Comparison of ENCODE assay signal across 18 cellular contexts in the genomic region with DNA sequence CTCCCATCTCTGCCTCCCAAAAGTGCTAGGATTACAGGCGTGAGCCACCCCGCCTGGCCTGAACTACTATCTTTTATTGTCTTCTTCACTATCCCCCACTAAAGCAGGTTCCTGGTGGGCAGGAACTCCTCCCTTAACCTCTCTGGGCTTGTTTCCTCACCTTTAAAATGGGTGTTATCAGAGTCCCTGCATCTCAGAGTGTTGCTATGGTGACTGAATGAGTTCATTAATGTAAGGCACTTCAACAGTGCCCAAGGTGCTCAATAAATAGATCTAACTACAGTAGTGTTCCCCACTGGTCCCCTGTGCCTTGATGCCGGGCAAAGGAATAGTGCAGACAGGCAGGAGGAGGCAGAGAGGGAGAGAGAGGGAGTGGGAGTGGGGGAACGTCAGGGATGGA. TPM values are rescaled to one million over a fixed set of nuclear protein-coding genes. Genes with fewer than 3 reads are reported as not detected.
DNase-seq lines count a peak whose midpoint lies in the region; ATAC-seq lines count a peak whose summit lies in the region.
"Had no signal": no experiment of that assay in that cellular context is flagged by ENCODE, and none has a peak within 500 bp of the region (broad histone marks: within the 10 kb centered on the region; RNA-seq: fewer than 3 reads in every experiment).

No MANE protein-coding gene starts in this region.

- H3K36me3 ChIP-seq in endocrine pancreas (ENCODE audit: control insufficient read depth, insufficient read depth, low read length): no peaks in the 10 kb centered on the region
- H3K36me3 ChIP-seq: right lobe of liver had no signal

- no peaks in the 10 kb centered on the region for H3K27me3 ChIP-seq in endocrine pancreas (ENCODE audit: control insufficient read depth, insufficient read depth, low read length)
- H3K27me3 ChIP-seq: hepatocyte, right lobe of liver had no signal

- no peak overlapping the region for H3K4me3 Mint-ChIP-seq in activated naive CD4-positive, alpha-beta T cell treated with anti-CD3 and anti-CD28 coated beads for 36 hours
- H3K4me3 Mint-ChIP-seq in T-helper 2 cell treated with Interferon-gamma antibody and Interleukin-4, amounts not matched to agents 5 μg/mL and 100 μg/mL, for 36 hours: peak overlapping the region; percentile 54
- H3K4me3 Mint-ChIP-seq in stimulated activated naive B cell treated with anti-CD40 and anti-IgM and Interleukin-4, amounts not matched to agents 10 μg/mL and 1 μg/mL and 100 μg/mL, for 72 hours: peak overlapping the region in 1 of 2 donors; percentile 21

- H3K27ac Mint-ChIP-seq in activated naive CD4-positive, alpha-beta T cell treated with anti-CD3 and anti-CD28 coated beads for 36 hours: peak overlapping the region; percentile 33
- peak overlapping the region; percentile 90 for H3K27ac Mint-ChIP-seq in T-helper 2 cell treated with Interferon-gamma antibody and Interleukin-4, amounts not matched to agents 5 μg/mL and 100 μg/mL, for 36 hours
- peak overlapping the region; percentile 70 for H3K27ac Mint-ChIP-seq in stimulated activated naive B cell treated with anti-CD40 and anti-IgM and Interleukin-4, amounts not matched to agents 10 μg/mL and 1 μg/mL and 100 μg/mL, for 72 hours

- no peaks in the 10 kb centered on the region for H3K4me1 ChIP-seq in endocrine pancreas (ENCODE audit: control insufficient read depth, insufficient read depth, low read length)

- no peak for ATAC-seq in stimulated activated naive B cell treated with anti-CD40 and anti-IgM and Interleukin-4, amounts not matched to agents 10 μg/mL and 1 μg/mL and 100 μg/mL, for 72 hours (replicated peaks)
- no peak for ATAC-seq in HG03108 (IDR thresholded peaks at IDR 0.05; ENCODE audit: unreplicated experiment)
- ATAC-seq: right lobe of liver had no signal

- no peaks in the 10 kb centered on the region for H3K9me3 ChIP-seq in endocrine pancreas (ENCODE audit: control insufficient read depth, low read length)
- H3K9me3 ChIP-seq: right lobe of liver had no signal

- H3K36me3 Mint-ChIP-seq in activated naive CD4-positive, alpha-beta T cell treated with anti-CD3 and anti-CD28 coated beads for 36 hours (ENCODE audit: low read depth): peaks cover 40% of the 10 kb centered on the region
- peaks cover 57% of the 10 kb centered on the region for H3K36me3 Mint-ChIP-seq in T-helper 2 cell treated with Interferon-gamma antibody and Interleukin-4, amounts not matched to agents 5 μg/mL and 100 μg/mL, for 36 hours (ENCODE audit: low read depth)
- peaks cover 37 to 61% of the 10 kb centered on the region in 2 donors for H3K36me3 Mint-ChIP-seq in stimulated activated naive B cell treated with anti-CD40 and anti-IgM and Interleukin-4, amounts not matched to agents 10 μg/mL and 1 μg/mL and 100 μg/mL, for 72 hours

- no peaks in the 10 kb centered on the region for H3K27me3 Mint-ChIP-seq in activated naive CD4-positive, alpha-beta T cell treated with anti-CD3 and anti-CD28 coated beads for 36 hours (ENCODE audit: low read depth)
- no peaks in the 10 kb centered on the region for H3K27me3 Mint-ChIP-seq in T-helper 2 cell treated with Interferon-gamma antibody and Interleukin-4, amounts not matched to agents 5 μg/mL and 100 μg/mL, for 36 hours (ENCODE audit: low read depth)
- no peaks in the 10 kb centered on the region for H3K27me3 Mint-ChIP-seq in stimulated activated naive B cell treated with anti-CD40 and anti-IgM and Interleukin-4, amounts not matched to agents 10 μg/mL and 1 μg/mL and 100 μg/mL, for 72 hours

- H3K4me3 ChIP-seq in endocrine pancreas (ENCODE audit: control insufficient read depth, insufficient read depth, low read length): no peak overlapping the region
- H3K4me3 ChIP-seq: hepatocyte, right lobe of liver had no signal

- H3K9me3 Mint-ChIP-seq in activated naive CD4-positive, alpha-beta T cell treated with anti-CD3 and anti-CD28 coated beads for 36 hours: no peaks in the 10 kb centered on the region
- no peaks in the 10 kb centered on the region for H3K9me3 Mint-ChIP-seq in T-helper 2 cell treated with Interferon-gamma antibody and Interleukin-4, amounts not matched to agents 5 μg/mL and 100 μg/mL, for 36 hours
- no peaks in the 10 kb centered on the region for H3K9me3 Mint-ChIP-seq in stimulated activated naive B cell treated with anti-CD40 and anti-IgM and Interleukin-4, amounts not matched to agents 10 μg/mL and 1 μg/mL and 100 μg/mL, for 72 hours

- H3K9ac ChIP-seq in endocrine pancreas (ENCODE audit: control insufficient read depth, insufficient read depth, low read length): peak overlapping the region; percentile 31

- H3K4me1 Mint-ChIP-seq in activated naive CD4-positive, alpha-beta T cell treated with anti-CD3 and anti-CD28 coated beads for 36 hours (ENCODE audit: low read depth): peaks cover 54% of the 10 kb centered on the region
- H3K4me1 Mint-ChIP-seq in T-helper 2 cell treated with Interferon-gamma antibody and Interleukin-4, amounts not matched to agents 5 μg/mL and 100 μg/mL, for 36 hours (ENCODE audit: low read depth): peaks cover 50% of the 10 kb centered on the region
- peaks cover 52 to 76% of the 10 kb centered on the region in 2 donors for H3K4me1 Mint-ChIP-seq in stimulated activated naive B cell treated with anti-CD40 and anti-IgM and Interleukin-4, amounts not matched to agents 10 μg/mL and 1 μg/mL and 100 μg/mL, for 72 hours

- no peak for DNase-seq in activated naive CD4-positive, alpha-beta T cell treated with anti-CD3 and anti-CD28 coated beads for 36 hours
- no peak for DNase-seq in activated naive CD4-positive, alpha-beta T cell treated with anti-CD3 and anti-CD28 coated beads, Interleukin-2, amount 50 U/mL, for 16 hours
- no peak for DNase-seq in T-helper 2 cell treated with Interferon-gamma antibody and Interleukin-4, amounts not matched to agents 5 μg/mL and 100 μg/mL, for 36 hours (ENCODE audit: low spot score)
- DNase-seq in stimulated activated naive B cell treated with anti-CD40 and anti-IgM and Interleukin-4, amounts not matched to agents 10 μg/mL and 1 μg/mL and 100 μg/mL, for 72 hours: no peak
- DNase-seq in ecto neural progenitor cell (ENCODE audit: low spot score) (no peak), NCI-H1436 treated with DMSO at 0.1 percent for 48 hours (lab: John Stamatoyannopoulos, UW) (no peak)
- DNase-seq: activated CD4-positive, CD25-positive, alpha-beta regulatory T cell; activated T-cell treated with anti-CD3 and anti-CD28 coated beads for 4 hours; Calu3; effector CD4-positive, alpha-beta T cell; kidney; NCI-H1694 treated with DMSO at 0.1 percent for 48 hours; Right ventricle myocardium superior; stimulated activated CD4-positive, alpha-beta T cell treated with anti-CD3 and anti-CD28 coated beads, Interleukin-1b, Interleukin-23, amount 100 ng/mL, for 48 hours had no signal

- intact Hi-C loops in activated naive CD4-positive, alpha-beta T cell treated with anti-CD3 and anti-CD28 coated beads for 36 hours (cut with micrococcal nuclease): no loop called here

- CTCF ChIA-PET in activated naive CD4-positive, alpha-beta T cell treated with anti-CD3 and anti-CD28 coated beads for 36 hours (lab: Charles Lee): no interaction called here

RNA-seq across cellular contexts. Expression of a gene that starts 20.5 kb away (rescaled TPM):
- total RNA-seq in activated naive CD4-positive, alpha-beta T cell treated with anti-CD3 and anti-CD28 coated beads for 36 hours: 10 to 100 TPM; 14.9 to 15.8 TPM

RNA-seq across cellular contexts. Expression of a gene that starts 23.2 kb away (rescaled TPM):
- total RNA-seq in activated naive CD4-positive, alpha-beta T cell treated with anti-CD3 and anti-CD28 coated beads for 36 hours: 10 to 100 TPM; 94.4 to 95.6 TPM

RNA-seq across cellular contexts. Expression of a gene that starts 33.5 kb away (rescaled TPM):
- 1 to 10 TPM; 3.5 to 4.1 TPM for total RNA-seq in activated naive CD4-positive, alpha-beta T cell treated with anti-CD3 and anti-CD28 coated beads for 36 hours

RNA-seq across cellular contexts. Expression of a gene that starts 45.9 kb away (rescaled TPM):
- total RNA-seq in activated naive CD4-positive, alpha-beta T cell treated with anti-CD3 and anti-CD28 coated beads for 36 hours: 1 to 10 TPM; 5.6 to 5.7 TPM

Comparison
In these comparisons a context has a peak if more than half of its experiments do, and no peak if none do; other contexts are left out.
1. H3K27ac Mint-ChIP-seq: peak in every context shown above with its lines; median percentile 90 in T-helper 2 cell treated with Interferon-gamma antibody and Interleukin-4, amounts not matched to agents 5 μg/mL and 100 μg/mL, for 36 hours; 70 in stimulated activated naive B cell treated with anti-CD40 and anti-IgM and Interleukin-4, amounts not matched to agents 10 μg/mL and 1 μg/mL and 100 μg/mL, for 72 hours; 33 in activated naive CD4-positive, alpha-beta T cell treated with anti-CD3 and anti-CD28 coated beads for 36 hours.